In the genomic region with DNA sequence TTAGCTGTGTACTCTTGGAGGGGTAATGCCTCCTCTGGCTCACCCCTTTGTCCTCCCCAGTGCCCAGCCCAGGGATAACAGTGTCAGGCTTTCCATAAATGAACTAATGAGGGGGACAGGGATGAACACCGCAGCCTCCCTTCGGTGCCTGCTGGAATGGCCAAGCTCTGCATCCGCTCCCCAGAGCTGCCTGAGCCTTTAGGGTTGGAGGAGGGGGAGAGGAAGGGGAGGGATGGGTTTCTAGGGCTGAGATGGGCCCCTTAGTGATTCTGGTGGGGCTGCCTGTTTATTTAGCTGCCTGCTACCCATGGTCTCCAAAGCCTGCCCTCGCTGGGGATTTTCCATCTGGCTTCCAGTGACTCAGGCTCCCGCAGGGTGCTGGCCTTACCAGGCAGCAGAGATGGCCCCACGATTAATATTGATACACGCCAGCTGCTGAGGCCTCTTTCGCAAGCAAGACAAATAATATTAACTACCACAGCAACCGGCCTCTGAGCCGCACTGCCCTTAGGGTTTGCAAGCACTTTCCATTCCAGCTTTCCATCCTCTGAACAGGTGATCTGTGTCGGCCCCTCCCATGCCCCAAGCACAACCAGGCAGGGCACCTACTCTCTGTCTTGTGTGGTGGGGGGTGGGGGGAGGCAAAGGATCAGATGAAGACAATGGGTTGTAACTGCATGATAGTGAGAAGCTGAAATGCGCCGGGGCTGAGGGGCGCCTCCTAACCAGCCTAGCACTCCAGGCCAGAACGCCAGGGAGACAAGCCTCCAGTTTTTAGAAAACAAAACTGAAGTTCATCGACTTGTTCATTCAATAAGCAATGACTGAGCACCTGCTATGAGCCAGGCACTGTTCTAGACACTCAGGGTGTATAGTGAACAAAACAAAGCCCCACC, we compare ENCODE assay signal across 1 cellular context.
TF ChIP-seq lines count a peak whose summit lies in the region.

No MANE protein-coding gene starts in this region.

TF ChIP-seq in HepG2, 621 proteins besides CTCF, POLR2A, EP300 and RAD21 (continued from another document and continues in another):
- TF ChIP-seq, protein P1, sequence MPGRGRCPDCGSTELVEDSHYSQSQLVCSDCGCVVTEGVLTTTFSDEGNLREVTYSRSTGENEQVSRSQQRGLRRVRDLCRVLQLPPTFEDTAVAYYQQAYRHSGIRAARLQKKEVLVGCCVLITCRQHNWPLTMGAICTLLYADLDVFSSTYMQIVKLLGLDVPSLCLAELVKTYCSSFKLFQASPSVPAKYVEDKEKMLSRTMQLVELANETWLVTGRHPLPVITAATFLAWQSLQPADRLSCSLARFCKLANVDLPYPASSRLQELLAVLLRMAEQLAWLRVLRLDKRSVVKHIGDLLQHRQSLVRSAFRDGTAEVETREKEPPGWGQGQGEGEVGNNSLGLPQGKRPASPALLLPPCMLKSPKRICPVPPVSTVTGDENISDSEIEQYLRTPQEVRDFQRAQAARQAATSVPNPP (CRISPR knock-in tag; IDR thresholded peaks at IDR 0.05): no peak
- TF ChIP-seq GABPB1 (CRISPR knock-in tag; IDR thresholded peaks at IDR 0.05) (no peak), AKAP8 (CRISPR knock-in tag; IDR thresholded peaks at IDR 0.05) (no peak), TBX2 (CRISPR knock-in tag; IDR thresholded peaks at IDR 0.05; ENCODE audit: borderline replicate concordance) (peak; percentile 51; the same call in 1 of the 2 replicates), TRIM24 (CRISPR knock-in tag; IDR thresholded peaks at IDR 0.05) (no peak), ELF4 (CRISPR knock-in tag; IDR thresholded peaks at IDR 0.05; ENCODE audit: borderline replicate concordance) (no peak), PITX1 (CRISPR knock-in tag; IDR thresholded peaks at IDR 0.05) (peak; percentile 20; the same call in 1 of the 2 replicates), AHR (CRISPR knock-in tag; IDR thresholded peaks at IDR 0.05) (no peak), KLF12 (CRISPR knock-in tag; IDR thresholded peaks at IDR 0.05; ENCODE audit: borderline replicate concordance) (no peak), ZNF331 (CRISPR knock-in tag; IDR thresholded peaks at IDR 0.05) (peak; percentile 38; the same call in 1 of the 2 replicates), POGZ (CRISPR knock-in tag; IDR thresholded peaks at IDR 0.05) (0 out of 2 replicates have a peak, but pooled peaks have one; percentile 19), KDM2A (CRISPR knock-in tag; IDR thresholded peaks at IDR 0.05; ENCODE audit: borderline replicate concordance, low read depth) (no peak), RFX3 (CRISPR knock-in tag; IDR thresholded peaks at IDR 0.05) (no peak), FIP1L1 (IDR thresholded peaks at IDR 0.05; ENCODE audit: borderline replicate concordance, insufficient read depth, low read depth, low read length) (no peak), ZNF776 (CRISPR knock-in tag; IDR thresholded peaks at IDR 0.05) (no peak), FOXK1 (CRISPR knock-in tag; IDR thresholded peaks at IDR 0.05; ENCODE audit: borderline replicate concordance, low read depth) (no peak), GATAD2A (CRISPR knock-in tag; IDR thresholded peaks at IDR 0.05) (0 out of 2 replicates have a peak, but pooled peaks have one; percentile 41), ARHGAP35 (CRISPR knock-in tag; IDR thresholded peaks at IDR 0.05; ENCODE audit: borderline replicate concordance) (no peak), POLR2G (IDR thresholded peaks at IDR 0.05; ENCODE audit: low read depth, low read length) (no peak), ISL2 (CRISPR knock-in tag; IDR thresholded peaks at IDR 0.05) (peak; percentile 43; the same call in 1 of the 2 replicates), FOXC1 (CRISPR knock-in tag; IDR thresholded peaks at IDR 0.05; ENCODE audit: borderline replicate concordance) (no peak), DNMT1 (CRISPR knock-in tag; IDR thresholded peaks at IDR 0.05) (no peak), CHCHD3 (CRISPR knock-in tag; IDR thresholded peaks at IDR 0.05) (no peak), ZSCAN22 (CRISPR knock-in tag; IDR thresholded peaks at IDR 0.05) (no peak), ZFP1 (CRISPR knock-in tag; IDR thresholded peaks at IDR 0.05) (no peak), LCORL (IDR thresholded peaks at IDR 0.05) (no peak), LCORL (CRISPR knock-in tag; IDR thresholded peaks at IDR 0.05) (no peak), FOXK2 (IDR thresholded peaks at IDR 0.05) (no peak), HIVEP1 (CRISPR knock-in tag; IDR thresholded peaks at IDR 0.05) (no peak), BORCS8-MEF2B (CRISPR knock-in tag; IDR thresholded peaks at IDR 0.05) (peak; percentile 17; the same call in 1 of the 2 replicates), ZEB1 (IDR thresholded peaks at IDR 0.05; ENCODE audit: insufficient replicate concordance, low read depth) (no peak), DMAP1 (CRISPR knock-in tag; IDR thresholded peaks at IDR 0.05) (no peak), ZNF772 (CRISPR knock-in tag; IDR thresholded peaks at IDR 0.05) (no peak), ATF7-NPFF (CRISPR knock-in tag; IDR thresholded peaks at IDR 0.05; ENCODE audit: low read depth) (no peak), ZNF33B (CRISPR knock-in tag; IDR thresholded peaks at IDR 0.05) (no peak), ONECUT2 (CRISPR knock-in tag; IDR thresholded peaks at IDR 0.05) (0 out of 2 replicates have a peak, but pooled peaks have one; percentile 21), MED1 (CRISPR knock-in tag; IDR thresholded peaks at IDR 0.05) (0 out of 2 replicates have a peak, but pooled peaks have one; percentile 34), ADNP (CRISPR knock-in tag; IDR thresholded peaks at IDR 0.05) (no peak), NFKB2 (CRISPR knock-in tag; IDR thresholded peaks at IDR 0.05; ENCODE audit: borderline replicate concordance) (no peak), TGIF2 (CRISPR knock-in tag; IDR thresholded peaks at IDR 0.05) (no peak)
- TF ChIP-seq, protein P2, sequence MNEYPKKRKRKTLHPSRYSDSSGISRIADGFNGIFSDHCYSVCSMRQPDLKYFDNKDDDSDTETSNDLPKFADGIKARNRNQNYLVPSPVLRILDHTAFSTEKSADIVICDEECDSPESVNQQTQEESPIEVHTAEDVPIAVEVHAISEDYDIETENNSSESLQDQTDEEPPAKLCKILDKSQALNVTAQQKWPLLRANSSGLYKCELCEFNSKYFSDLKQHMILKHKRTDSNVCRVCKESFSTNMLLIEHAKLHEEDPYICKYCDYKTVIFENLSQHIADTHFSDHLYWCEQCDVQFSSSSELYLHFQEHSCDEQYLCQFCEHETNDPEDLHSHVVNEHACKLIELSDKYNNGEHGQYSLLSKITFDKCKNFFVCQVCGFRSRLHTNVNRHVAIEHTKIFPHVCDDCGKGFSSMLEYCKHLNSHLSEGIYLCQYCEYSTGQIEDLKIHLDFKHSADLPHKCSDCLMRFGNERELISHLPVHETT (CRISPR knock-in tag; conservative IDR thresholded peaks at IDR 0.05): no peak
- TF ChIP-seq, protein P3, sequence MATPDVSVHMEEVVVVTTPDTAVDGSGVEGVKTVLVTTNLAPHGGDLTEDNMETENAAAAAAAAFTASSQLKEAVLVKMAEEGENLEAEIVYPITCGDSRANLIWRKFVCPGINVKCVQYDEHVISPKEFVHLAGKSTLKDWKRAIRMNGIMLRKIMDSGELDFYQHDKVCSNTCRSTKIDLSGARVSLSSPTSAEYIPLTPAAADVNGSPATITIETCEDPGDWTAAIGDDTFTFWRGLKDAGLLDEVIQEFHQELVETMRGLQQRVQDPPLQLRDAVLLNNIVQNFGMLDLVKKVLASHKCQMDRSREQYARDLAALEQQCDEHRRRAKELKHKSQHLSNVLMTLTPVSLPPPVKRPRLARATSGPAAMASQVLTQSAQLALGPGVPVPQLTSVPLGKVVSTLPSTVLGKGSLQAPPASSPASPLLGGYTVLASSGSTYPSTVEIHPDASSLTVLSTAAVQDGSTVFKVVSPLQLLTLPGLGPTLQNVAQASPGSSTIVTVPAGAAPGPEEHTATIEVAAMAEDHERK (CRISPR knock-in tag; IDR thresholded peaks at IDR 0.05; ENCODE audit: low read depth): no peak
- TF ChIP-seq, protein P4, sequence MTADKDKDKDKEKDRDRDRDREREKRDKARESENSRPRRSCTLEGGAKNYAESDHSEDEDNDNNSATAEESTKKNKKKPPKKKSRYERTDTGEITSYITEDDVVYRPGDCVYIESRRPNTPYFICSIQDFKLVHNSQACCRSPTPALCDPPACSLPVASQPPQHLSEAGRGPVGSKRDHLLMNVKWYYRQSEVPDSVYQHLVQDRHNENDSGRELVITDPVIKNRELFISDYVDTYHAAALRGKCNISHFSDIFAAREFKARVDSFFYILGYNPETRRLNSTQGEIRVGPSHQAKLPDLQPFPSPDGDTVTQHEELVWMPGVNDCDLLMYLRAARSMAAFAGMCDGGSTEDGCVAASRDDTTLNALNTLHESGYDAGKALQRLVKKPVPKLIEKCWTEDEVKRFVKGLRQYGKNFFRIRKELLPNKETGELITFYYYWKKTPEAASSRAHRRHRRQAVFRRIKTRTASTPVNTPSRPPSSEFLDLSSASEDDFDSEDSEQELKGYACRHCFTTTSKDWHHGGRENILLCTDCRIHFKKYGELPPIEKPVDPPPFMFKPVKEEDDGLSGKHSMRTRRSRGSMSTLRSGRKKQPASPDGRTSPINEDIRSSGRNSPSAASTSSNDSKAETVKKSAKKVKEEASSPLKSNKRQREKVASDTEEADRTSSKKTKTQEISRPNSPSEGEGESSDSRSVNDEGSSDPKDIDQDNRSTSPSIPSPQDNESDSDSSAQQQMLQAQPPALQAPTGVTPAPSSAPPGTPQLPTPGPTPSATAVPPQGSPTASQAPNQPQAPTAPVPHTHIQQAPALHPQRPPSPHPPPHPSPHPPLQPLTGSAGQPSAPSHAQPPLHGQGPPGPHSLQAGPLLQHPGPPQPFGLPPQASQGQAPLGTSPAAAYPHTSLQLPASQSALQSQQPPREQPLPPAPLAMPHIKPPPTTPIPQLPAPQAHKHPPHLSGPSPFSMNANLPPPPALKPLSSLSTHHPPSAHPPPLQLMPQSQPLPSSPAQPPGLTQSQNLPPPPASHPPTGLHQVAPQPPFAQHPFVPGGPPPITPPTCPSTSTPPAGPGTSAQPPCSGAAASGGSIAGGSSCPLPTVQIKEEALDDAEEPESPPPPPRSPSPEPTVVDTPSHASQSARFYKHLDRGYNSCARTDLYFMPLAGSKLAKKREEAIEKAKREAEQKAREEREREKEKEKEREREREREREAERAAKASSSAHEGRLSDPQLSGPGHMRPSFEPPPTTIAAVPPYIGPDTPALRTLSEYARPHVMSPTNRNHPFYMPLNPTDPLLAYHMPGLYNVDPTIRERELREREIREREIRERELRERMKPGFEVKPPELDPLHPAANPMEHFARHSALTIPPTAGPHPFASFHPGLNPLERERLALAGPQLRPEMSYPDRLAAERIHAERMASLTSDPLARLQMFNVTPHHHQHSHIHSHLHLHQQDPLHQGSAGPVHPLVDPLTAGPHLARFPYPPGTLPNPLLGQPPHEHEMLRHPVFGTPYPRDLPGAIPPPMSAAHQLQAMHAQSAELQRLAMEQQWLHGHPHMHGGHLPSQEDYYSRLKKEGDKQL (CRISPR knock-in tag; IDR thresholded peaks at IDR 0.05; ENCODE audit: low read depth): no peak
- TF ChIP-seq, protein P5, sequence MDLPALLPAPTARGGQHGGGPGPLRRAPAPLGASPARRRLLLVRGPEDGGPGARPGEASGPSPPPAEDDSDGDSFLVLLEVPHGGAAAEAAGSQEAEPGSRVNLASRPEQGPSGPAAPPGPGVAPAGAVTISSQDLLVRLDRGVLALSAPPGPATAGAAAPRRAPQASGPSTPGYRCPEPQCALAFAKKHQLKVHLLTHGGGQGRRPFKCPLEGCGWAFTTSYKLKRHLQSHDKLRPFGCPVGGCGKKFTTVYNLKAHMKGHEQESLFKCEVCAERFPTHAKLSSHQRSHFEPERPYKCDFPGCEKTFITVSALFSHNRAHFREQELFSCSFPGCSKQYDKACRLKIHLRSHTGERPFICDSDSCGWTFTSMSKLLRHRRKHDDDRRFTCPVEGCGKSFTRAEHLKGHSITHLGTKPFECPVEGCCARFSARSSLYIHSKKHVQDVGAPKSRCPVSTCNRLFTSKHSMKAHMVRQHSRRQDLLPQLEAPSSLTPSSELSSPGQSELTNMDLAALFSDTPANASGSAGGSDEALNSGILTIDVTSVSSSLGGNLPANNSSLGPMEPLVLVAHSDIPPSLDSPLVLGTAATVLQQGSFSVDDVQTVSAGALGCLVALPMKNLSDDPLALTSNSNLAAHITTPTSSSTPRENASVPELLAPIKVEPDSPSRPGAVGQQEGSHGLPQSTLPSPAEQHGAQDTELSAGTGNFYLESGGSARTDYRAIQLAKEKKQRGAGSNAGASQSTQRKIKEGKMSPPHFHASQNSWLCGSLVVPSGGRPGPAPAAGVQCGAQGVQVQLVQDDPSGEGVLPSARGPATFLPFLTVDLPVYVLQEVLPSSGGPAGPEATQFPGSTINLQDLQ (CRISPR knock-in tag; IDR thresholded peaks at IDR 0.05): no peak
- TF ChIP-seq, protein P6, sequence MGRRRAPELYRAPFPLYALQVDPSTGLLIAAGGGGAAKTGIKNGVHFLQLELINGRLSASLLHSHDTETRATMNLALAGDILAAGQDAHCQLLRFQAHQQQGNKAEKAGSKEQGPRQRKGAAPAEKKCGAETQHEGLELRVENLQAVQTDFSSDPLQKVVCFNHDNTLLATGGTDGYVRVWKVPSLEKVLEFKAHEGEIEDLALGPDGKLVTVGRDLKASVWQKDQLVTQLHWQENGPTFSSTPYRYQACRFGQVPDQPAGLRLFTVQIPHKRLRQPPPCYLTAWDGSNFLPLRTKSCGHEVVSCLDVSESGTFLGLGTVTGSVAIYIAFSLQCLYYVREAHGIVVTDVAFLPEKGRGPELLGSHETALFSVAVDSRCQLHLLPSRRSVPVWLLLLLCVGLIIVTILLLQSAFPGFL (CRISPR knock-in tag; IDR thresholded peaks at IDR 0.05): no peak
- TF ChIP-seq, protein P7, sequence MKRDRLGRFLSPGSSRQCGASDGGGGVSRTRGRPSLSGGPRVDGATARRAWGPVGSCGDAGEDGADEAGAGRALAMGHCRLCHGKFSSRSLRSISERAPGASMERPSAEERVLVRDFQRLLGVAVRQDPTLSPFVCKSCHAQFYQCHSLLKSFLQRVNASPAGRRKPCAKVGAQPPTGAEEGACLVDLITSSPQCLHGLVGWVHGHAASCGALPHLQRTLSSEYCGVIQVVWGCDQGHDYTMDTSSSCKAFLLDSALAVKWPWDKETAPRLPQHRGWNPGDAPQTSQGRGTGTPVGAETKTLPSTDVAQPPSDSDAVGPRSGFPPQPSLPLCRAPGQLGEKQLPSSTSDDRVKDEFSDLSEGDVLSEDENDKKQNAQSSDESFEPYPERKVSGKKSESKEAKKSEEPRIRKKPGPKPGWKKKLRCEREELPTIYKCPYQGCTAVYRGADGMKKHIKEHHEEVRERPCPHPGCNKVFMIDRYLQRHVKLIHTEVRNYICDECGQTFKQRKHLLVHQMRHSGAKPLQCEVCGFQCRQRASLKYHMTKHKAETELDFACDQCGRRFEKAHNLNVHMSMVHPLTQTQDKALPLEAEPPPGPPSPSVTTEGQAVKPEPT (CRISPR knock-in tag; IDR thresholded peaks at IDR 0.05; ENCODE audit: low read depth): no peak
- TF ChIP-seq, protein P8, sequence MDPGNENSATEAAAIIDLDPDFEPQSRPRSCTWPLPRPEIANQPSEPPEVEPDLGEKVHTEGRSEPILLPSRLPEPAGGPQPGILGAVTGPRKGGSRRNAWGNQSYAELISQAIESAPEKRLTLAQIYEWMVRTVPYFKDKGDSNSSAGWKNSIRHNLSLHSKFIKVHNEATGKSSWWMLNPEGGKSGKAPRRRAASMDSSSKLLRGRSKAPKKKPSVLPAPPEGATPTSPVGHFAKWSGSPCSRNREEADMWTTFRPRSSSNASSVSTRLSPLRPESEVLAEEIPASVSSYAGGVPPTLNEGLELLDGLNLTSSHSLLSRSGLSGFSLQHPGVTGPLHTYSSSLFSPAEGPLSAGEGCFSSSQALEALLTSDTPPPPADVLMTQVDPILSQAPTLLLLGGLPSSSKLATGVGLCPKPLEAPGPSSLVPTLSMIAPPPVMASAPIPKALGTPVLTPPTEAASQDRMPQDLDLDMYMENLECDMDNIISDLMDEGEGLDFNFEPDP (CRISPR knock-in tag; conservative IDR thresholded peaks at IDR 0.05): no peak
